In the genomic region with DNA sequence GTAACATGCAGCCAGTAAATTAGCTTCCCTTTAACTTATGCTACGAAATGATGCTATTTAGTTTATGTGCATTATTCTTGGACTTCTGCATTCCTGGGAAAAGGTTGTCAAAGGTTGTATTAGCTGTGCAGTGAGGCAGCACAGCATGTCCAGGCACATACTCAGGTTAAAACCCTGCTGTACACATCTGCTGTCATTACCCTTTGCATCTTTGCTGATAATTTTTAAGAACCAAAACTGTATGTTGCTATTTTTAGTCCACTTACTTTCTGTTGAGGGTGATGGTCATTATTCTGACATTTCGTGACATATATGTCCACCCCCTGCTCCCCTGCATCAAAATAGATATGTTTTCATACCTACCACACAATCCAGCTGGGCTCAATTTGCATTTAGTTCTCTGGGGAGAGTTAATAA, we compare ENCODE assay signal across 11 cellular contexts.
DNase-seq lines count a peak whose midpoint lies in the region; ATAC-seq, FAIRE-seq and TF ChIP-seq lines count a peak whose summit lies in the region.
"Had no signal": no experiment of that assay in that cellular context is flagged by ENCODE, and none has a peak within 500 bp of the region (broad histone marks: within the 10 kb centered on the region; RNA-seq: fewer than 3 reads in every experiment).

No MANE protein-coding gene starts in this region.

- H3K9me2 ChIP-seq in neural cell (ENCODE audit: insufficient read depth, low read length), result no peaks in the 10 kb centered on the region

- peaks cover 0 to 4% (median 0%) of the 10 kb centered on the region in 7 donors for H3K9me3 Mint-ChIP-seq in CD14-positive monocyte
- H3K9me3 Mint-ChIP-seq: activated T-cell treated with anti-CD3 and anti-CD28 coated beads, Interleukin-2, amount 50 U/mL, for 24 hours had no signal

- peaks cover 19 to 26% (median 23%) of the 10 kb centered on the region in 3 donors for H3K27me3 Mint-ChIP-seq in CD14-positive monocyte (ENCODE audit: low read depth in 3 of 3)
- H3K27me3 Mint-ChIP-seq: T-helper 17 cell had no signal

- H3K36me3 ChIP-seq in neural cell (ENCODE audit: insufficient read depth, low read length), result no peaks in the 10 kb centered on the region
- H3K36me3 ChIP-seq: heart right ventricle had no signal

- TF ChIP-seq CTCF in neural cell (IDR thresholded peaks at IDR 0.05; ENCODE audit: poor library complexity, severe bottlenecking), result no peak
- no peak for TF ChIP-seq CTCF in CD14-positive monocyte (IDR thresholded peaks at IDR 0.05)

- H2AFZ ChIP-seq in neural cell (ENCODE audit: low read depth, low read length), result no peak overlapping the region

- ATAC-seq in HG02623 (IDR thresholded peaks at IDR 0.05; ENCODE audit: unreplicated experiment), result peak; percentile 68
- ATAC-seq in HG03460 (IDR thresholded peaks at IDR 0.05; ENCODE audit: unreplicated experiment), result peak; percentile 85
- ATAC-seq: heart right ventricle, T-helper 17 cell had no signal

- peak overlapping the region; percentile 13 for H3K4me3 ChIP-seq in neural cell (ENCODE audit: low read length)
- H3K4me3 ChIP-seq: heart right ventricle had no signal

- H3K79me2 ChIP-seq in neural cell (replicated peaks; ENCODE audit: insufficient read depth, low read length), result no peaks in the 10 kb centered on the region

- H3K4me3 Mint-ChIP-seq in CD14-positive monocyte, result no peak overlapping the region
- H3K4me3 Mint-ChIP-seq: activated T-cell treated with anti-CD3 and anti-CD28 coated beads, Interleukin-2, amount 50 U/mL, for 24 hours; T-helper 17 cell had no signal

- H3K27ac ChIP-seq in neural cell (ENCODE audit: low read length), result peak overlapping the region; percentile 7
- H3K27ac ChIP-seq: heart right ventricle had no signal

- intact Hi-C loops in CD14-positive monocyte (cut with micrococcal nuclease), result no loop called here

- TF ChIP-seq EP300 in neural cell (conservative IDR thresholded peaks at IDR 0.05; ENCODE audit: poor library complexity, severe bottlenecking), result no peak

- no peaks in the 10 kb centered on the region for H4K20me1 ChIP-seq in neural cell (ENCODE audit: insufficient read depth)

- H3K9me3 ChIP-seq in neural cell (ENCODE audit: low read length), result no peaks in the 10 kb centered on the region

- no peak overlapping the region for H3K27ac Mint-ChIP-seq in CD14-positive monocyte
- H3K27ac Mint-ChIP-seq: activated T-cell treated with anti-CD3 and anti-CD28 coated beads, Interleukin-2, amount 50 U/mL, for 24 hours; T-helper 17 cell had no signal

- FAIRE-seq in GM19239 (lab: Jason Lieb, UNC), result peak; percentile 94

- no peaks in the 10 kb centered on the region for H3K27me3 ChIP-seq in neural cell (ENCODE audit: insufficient read depth, low read depth, low read length)

- TF ChIP-seq RAD21 in neural cell (conservative IDR thresholded peaks at IDR 0.05), result no peak

- H3K36me3 Mint-ChIP-seq in CD14-positive monocyte, result no peaks in the 10 kb centered on the region

- H3F3A ChIP-seq in neural cell (ENCODE audit: insufficient read depth, low read length, poor library complexity, severe bottlenecking), result peaks cover 15% of the 10 kb centered on the region

- no peak overlapping the region for H3K4me2 ChIP-seq in neural cell (ENCODE audit: low read length)

- no peak overlapping the region for H3K9ac ChIP-seq in neural cell (ENCODE audit: low read length)

- DNase-seq in GM19239 (ENCODE audit: insufficient read length, low spot score) (peak; percentile 24), NCI-H2029 (lab: John Stamatoyannopoulos, UW) (no peak), CD14-positive monocyte (ENCODE audit: low spot score) (no peak), DMS114 treated with DMSO at 0.1 percent for 48 hours (lab: John Stamatoyannopoulos, UW; ENCODE audit: unreplicated experiment) (no peak)
- DNase-seq: activated T-cell treated with anti-CD3 and anti-CD28 coated beads, Interleukin-2, amount 50 U/mL, for 24 hours; heart right ventricle; NCI-H345; T-helper 17 cell had no signal

- H3K4me1 Mint-ChIP-seq in CD14-positive monocyte, result peaks cover 34% of the 10 kb centered on the region

TF ChIP-seq in neural cell, 6 proteins besides CTCF, POLR2A, EP300 and RAD21:
- no peak for TF ChIP-seq TAF1 (IDR thresholded peaks at IDR 0.05; ENCODE audit: low read depth)
- no peak for TF ChIP-seq EZH2 (IDR thresholded peaks at IDR 0.05; ENCODE audit: borderline replicate concordance, insufficient read depth, low read length, poor library complexity, severe bottlenecking)
- no peak for TF ChIP-seq MXI1 (conservative IDR thresholded peaks at IDR 0.05; ENCODE audit: poor library complexity, severe bottlenecking)
- TF ChIP-seq, protein P1, sequence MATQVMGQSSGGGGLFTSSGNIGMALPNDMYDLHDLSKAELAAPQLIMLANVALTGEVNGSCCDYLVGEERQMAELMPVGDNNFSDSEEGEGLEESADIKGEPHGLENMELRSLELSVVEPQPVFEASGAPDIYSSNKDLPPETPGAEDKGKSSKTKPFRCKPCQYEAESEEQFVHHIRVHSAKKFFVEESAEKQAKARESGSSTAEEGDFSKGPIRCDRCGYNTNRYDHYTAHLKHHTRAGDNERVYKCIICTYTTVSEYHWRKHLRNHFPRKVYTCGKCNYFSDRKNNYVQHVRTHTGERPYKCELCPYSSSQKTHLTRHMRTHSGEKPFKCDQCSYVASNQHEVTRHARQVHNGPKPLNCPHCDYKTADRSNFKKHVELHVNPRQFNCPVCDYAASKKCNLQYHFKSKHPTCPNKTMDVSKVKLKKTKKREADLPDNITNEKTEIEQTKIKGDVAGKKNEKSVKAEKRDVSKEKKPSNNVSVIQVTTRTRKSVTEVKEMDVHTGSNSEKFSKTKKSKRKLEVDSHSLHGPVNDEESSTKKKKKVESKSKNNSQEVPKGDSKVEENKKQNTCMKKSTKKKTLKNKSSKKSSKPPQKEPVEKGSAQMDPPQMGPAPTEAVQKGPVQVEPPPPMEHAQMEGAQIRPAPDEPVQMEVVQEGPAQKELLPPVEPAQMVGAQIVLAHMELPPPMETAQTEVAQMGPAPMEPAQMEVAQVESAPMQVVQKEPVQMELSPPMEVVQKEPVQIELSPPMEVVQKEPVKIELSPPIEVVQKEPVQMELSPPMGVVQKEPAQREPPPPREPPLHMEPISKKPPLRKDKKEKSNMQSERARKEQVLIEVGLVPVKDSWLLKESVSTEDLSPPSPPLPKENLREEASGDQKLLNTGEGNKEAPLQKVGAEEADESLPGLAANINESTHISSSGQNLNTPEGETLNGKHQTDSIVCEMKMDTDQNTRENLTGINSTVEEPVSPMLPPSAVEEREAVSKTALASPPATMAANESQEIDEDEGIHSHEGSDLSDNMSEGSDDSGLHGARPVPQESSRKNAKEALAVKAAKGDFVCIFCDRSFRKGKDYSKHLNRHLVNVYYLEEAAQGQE (IDR thresholded peaks at IDR 0.05; ENCODE audit: borderline replicate concordance), result no peak
- no peak for TF ChIP-seq POLR2AphosphoS5 (IDR thresholded peaks at IDR 0.05)
